Comparison of ENCODE assay signal across 3 cellular contexts in genomic region chrX:103469971-103470370, GRCh38. TPM values are rescaled to one million over a fixed set of nuclear protein-coding genes. Genes with fewer than 3 reads are reported as not detected.
"Had no signal": no experiment of that assay in that cellular context is flagged by ENCODE, and none has a peak within 500 bp of the region (broad histone marks: within the 10 kb centered on the region; RNA-seq: fewer than 3 reads in every experiment).

No MANE protein-coding gene starts in this region.

RNA-seq across cellular contexts. Expression of gene RAB40A, which starts 49.3 kb away (rescaled TPM):
- total RNA-seq: Right ventricle myocardium inferior, RPMI7951, SK-MEL-5 had no signal
